8 cellular contexts compared by ENCODE assay signal in the genomic region with DNA sequence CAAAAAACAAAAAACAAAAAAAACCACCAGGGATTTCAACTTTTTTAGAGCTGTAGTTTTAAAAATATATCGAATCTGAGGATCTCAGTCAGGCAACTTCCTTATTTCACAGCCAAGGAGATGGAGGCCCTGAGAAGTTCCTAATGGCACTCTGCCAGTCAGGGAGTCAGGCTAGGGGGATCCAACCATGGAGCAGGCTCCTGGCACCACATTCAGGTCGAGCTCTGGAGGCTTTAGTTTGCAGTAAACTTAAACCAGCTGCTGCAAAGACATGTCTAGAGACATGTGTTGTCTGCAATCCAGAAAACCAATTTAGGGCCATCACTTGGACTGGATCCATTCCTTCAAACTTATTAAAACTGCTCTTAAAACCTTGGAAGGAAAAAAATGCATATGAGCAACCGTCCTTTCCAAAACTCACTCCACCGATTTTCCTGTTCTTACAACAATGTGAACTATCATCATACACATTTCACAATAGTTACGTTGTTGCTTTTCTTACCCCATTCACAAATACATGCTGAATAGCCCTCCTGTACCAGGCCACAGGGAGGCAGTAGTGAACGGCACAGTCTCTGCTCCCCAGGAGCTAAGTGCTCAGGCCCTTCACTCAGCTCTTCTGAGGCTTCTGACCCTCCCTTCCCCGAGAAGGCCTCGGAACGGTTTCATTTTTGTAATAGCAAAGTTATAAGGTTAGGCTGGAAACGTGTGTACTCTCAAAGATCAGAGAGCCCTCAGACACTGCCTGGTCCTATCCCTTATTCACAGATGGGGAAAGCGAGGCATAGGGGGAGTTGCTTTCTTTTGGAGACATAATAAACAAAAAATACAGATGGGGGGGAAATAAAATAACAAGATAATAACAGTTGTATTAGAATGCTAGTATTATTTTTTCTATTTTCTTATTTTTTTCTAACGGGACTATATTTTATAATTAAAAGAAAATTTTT. TPM values are rescaled to one million over a fixed set of nuclear protein-coding genes. Genes with fewer than 3 reads are reported as not detected.
DNase-seq lines count a peak whose midpoint lies in the region; ATAC-seq and TF ChIP-seq lines count a peak whose summit lies in the region.

No MANE protein-coding gene starts in this region.

- H3K9me3 ChIP-seq in MG63 = no peaks in the 10 kb centered on the region
- H3K9me3 ChIP-seq in ovary = no peaks in the 10 kb centered on the region

- H3K27me3 ChIP-seq in MG63 (no peaks in the 10 kb centered on the region), ovary (no peaks in the 10 kb centered on the region)

- TF ChIP-seq POLR2A in ovary (IDR thresholded peaks at IDR 0.05) = no peak

- intact Hi-C loops in ovary (cut with DNase I) = loop anchor here in 1 of 4 donors (5.0 kb wide), 1 partner anchor 82 kb away; no protein-coding TSS in a partner anchor

- TF ChIP-seq EP300 in ovary (IDR thresholded peaks at IDR 0.05) = no peak

- no peak for ATAC-seq in HG03280 (IDR thresholded peaks at IDR 0.05; ENCODE audit: unreplicated experiment)
- no peak for ATAC-seq in HG03457 (IDR thresholded peaks at IDR 0.05; ENCODE audit: unreplicated experiment)

- TF ChIP-seq CTCF in ovary (IDR thresholded peaks at IDR 0.05) = peak; percentile 50 to 66 (median 58)

- H3K36me3 ChIP-seq in MG63 = peaks cover 15% of the 10 kb centered on the region
- H3K36me3 ChIP-seq in ovary = no peaks in the 10 kb centered on the region

- peak; percentile 30 for DNase-seq in GDM1 (lab: John Stamatoyannopoulos, UW)
- DNase-seq in MG63 = peak; percentile 17
- peak; percentile 15 to 23 for DNase-seq in activated CD4-positive, alpha-beta T cell treated with anti-CD3 and anti-CD28 coated beads, Interleukin-2, amount 50 U/mL, for 4 hours
- DNase-seq in fibroblast of peridontal ligament (ENCODE audit: extremely low read depth) = peak; percentile 80
- peak; percentile 64 to 85 (median 74) for DNase-seq in ovary
- no peak for DNase-seq in central memory CD4-positive, alpha-beta T cell

- H3K27ac ChIP-seq in ovary = peak overlapping the region; percentile 29 to 69

- peaks cover 2% of the 10 kb centered on the region for H3K4me1 ChIP-seq in ovary (ENCODE audit: insufficient read depth)

- H3K4me3 ChIP-seq in MG63 (no peak overlapping the region), ovary (no peak overlapping the region)

- 9 to 16% (median 13%) methylated on average over 12 of the region's 12 CpGs for WGBS in ovary, 3 donors

RNA-seq across cellular contexts. Expression of a gene that starts 20.1 kb away (rescaled TPM):
- 3.9 and 17.4 TPM in 2 replicates for total RNA-seq in MG63 (2014; rRNA removed; shearing (Covaris generic); ENCODE audit: low replicate concordance)
- total RNA-seq in ovary = 10 to 100 TPM in 6 of 7 donors, 1 to 10 TPM in 1; 8.9 to 23.6 (median 17.8) TPM
- polyA plus RNA-seq in ovary = 10 to 100 TPM in 1 of 2 donors, 1 to 10 TPM in 1; 8.3 to 20.8 TPM

RNA-seq across cellular contexts. Expression of a gene that starts 50.9 kb away (rescaled TPM):
- 3.2 and 6.8 TPM in 2 replicates for total RNA-seq in MG63 (2014; rRNA removed; shearing (Covaris generic); ENCODE audit: low replicate concordance)
- 10 to 100 TPM in 6 of 7 donors, 1 to 10 TPM in 1; 6.6 to 19.7 (median 15.2) TPM for total RNA-seq in ovary
- polyA plus RNA-seq in ovary = 10 to 100 TPM in 1 of 2 donors, 1 to 10 TPM in 1; 9.6 to 22.2 TPM
